8 cellular contexts compared by ENCODE assay signal in the genomic region with DNA sequence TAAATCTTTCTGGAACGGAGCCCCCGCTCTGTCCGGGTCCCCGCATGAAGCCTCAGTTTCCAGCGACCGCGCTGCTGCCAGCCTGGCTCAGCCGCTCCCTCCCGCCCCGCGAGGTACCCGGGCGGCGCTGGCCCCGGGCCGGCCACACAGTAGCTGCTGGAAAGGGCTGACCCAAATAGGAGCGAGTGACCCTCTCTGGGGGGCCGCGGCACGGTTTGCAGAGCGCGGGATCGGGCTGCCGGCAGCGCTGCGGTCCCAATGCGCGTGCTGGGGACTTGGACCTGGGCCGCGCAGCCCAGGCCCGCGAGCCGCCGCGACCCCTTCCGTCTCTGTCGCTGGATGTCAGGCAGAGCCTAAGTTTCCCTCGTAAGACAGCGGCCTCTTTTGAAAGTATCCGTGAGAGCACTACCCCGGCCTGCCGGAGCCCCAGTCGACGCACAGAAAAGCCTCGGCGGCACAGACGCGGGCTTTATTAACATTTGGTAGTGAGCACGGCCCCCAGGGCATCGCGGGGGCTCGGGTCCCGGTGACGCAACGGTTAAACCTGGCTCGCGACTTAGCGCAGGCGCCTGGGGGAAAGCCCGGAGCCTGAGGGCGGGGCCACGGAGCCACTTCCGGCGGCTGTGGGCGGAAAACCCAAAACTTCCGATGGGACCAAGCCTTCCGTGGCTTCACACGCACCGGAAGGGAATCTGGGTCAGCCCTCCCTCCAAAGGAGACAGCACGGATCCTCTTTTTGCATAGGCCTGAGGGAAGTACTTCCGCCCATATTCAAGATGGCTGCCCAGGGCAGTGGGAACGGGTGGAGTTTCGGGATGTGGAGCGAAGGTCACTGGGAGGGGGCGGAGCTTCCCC. TPM values are rescaled to one million over a fixed set of nuclear protein-coding genes. Genes with fewer than 3 reads are reported as not detected.
DNase-seq lines count a peak whose midpoint lies in the region; ATAC-seq, FAIRE-seq and TF ChIP-seq lines count a peak whose summit lies in the region.

No MANE protein-coding gene starts in this region.

- FAIRE-seq in urothelium cell line (lab: Jason Lieb, UNC), result no peak

- WGBS in psoas muscle, 3 donors, result 0 to 1% (median 1%) methylated on average over 73 to 75 of the region's 75 CpGs

- H3K27me3 ChIP-seq in right atrium auricular region, result no peaks in the 10 kb centered on the region
- no peaks in the 10 kb centered on the region for H3K27me3 ChIP-seq in psoas muscle (ENCODE audit: insufficient read depth in 3 of 3, low read length in 2 of 3)

- no peaks in the 10 kb centered on the region for H3K27me3 Mint-ChIP-seq in T-helper 17 cell

- H3K27ac ChIP-seq in angular gyrus (ENCODE audit: low read depth, low read length) (peak overlapping the region; percentile 99), right atrium auricular region (peak overlapping the region; percentile 93 to 98), psoas muscle (peak overlapping the region; percentile 93)

- peak in 1 of 2 donors; percentile 55 for TF ChIP-seq CTCF in right atrium auricular region (IDR thresholded peaks at IDR 0.05)
- TF ChIP-seq CTCF in psoas muscle (IDR thresholded peaks at IDR 0.05), result peak; percentile 19

- H3K4me3 ChIP-seq in right atrium auricular region (peak overlapping the region; percentile 62 to 72), psoas muscle (peak overlapping the region; percentile 83)

- H3K4me3 Mint-ChIP-seq in T-helper 17 cell, result peak overlapping the region; percentile 96

- peak; percentile 47 for ATAC-seq in GM18499 (IDR thresholded peaks at IDR 0.05; ENCODE audit: insufficient read depth, unreplicated experiment)
- peak; percentile 67 for ATAC-seq in HG02938 (IDR thresholded peaks at IDR 0.05; ENCODE audit: unreplicated experiment)
- peak; percentile 77 for ATAC-seq in T-helper 17 cell
- peak; percentile 84 to 88 (median 86) for ATAC-seq in psoas muscle

- H3K9me3 ChIP-seq in T-helper 17 cell (ENCODE audit: control insufficient read depth, low read length, poor library complexity, severe bottlenecking) (no peaks in the 10 kb centered on the region), right atrium auricular region (no peaks in the 10 kb centered on the region), psoas muscle (no peaks in the 10 kb centered on the region)

- peaks cover 9% of the 10 kb centered on the region for H3K36me3 ChIP-seq in right atrium auricular region
- peaks cover 3 to 18% of the 10 kb centered on the region in 2 donors for H3K36me3 ChIP-seq in psoas muscle (ENCODE audit: insufficient read depth in 1 of 2, low read depth in 1 of 2)

- DNase-seq in NCI-H1694 treated with DMSO at 0.1 percent for 48 hours (lab: John Stamatoyannopoulos, UW) (peak; percentile 98), T-helper 17 cell (peak; percentile 94 to 97 (median 94)), right atrium auricular region (ENCODE audit: low spot score) (peak; percentile 99), psoas muscle (peak; percentile 98 to 99), urothelium cell line (ENCODE audit: low spot score) (peak; percentile 92)

- peak overlapping the region; percentile 99 for H3K27ac Mint-ChIP-seq in T-helper 17 cell

- H3K4me1 ChIP-seq in right atrium auricular region, result peaks cover 0 to 45% of the 10 kb centered on the region in 2 donors
- H3K4me1 ChIP-seq in psoas muscle, result peaks cover 20% of the 10 kb centered on the region

- peaks cover 4% of the 10 kb centered on the region for H3K36me3 Mint-ChIP-seq in T-helper 17 cell (ENCODE audit: low read depth)

- peaks cover 19% of the 10 kb centered on the region for H3K4me1 Mint-ChIP-seq in T-helper 17 cell

- intact Hi-C loops in psoas muscle (cut with DNase I), result loop anchor here (2.0 to 5.0 kb wide), 4 partner anchors 15 to 67 kb away; a partner anchor contains a TSS

RNA-seq across cellular contexts. Expression of a gene that starts 14.9 kb away (rescaled TPM):
- total RNA-seq in T-helper 17 cell (10 to 100 TPM; 46.3 to 47.0 TPM), right atrium auricular region (100 to 1,000 TPM; 120 to 122 TPM), psoas muscle (10 to 100 TPM; 29.8 to 32.6 (median 30.4) TPM)
- 100 to 1,000 TPM in 1 of 3 donors, 10 to 100 TPM in 2; 27.7 to 135 (median 69.1) TPM for polyA plus RNA-seq in psoas muscle

RNA-seq across cellular contexts. Expression of a gene that starts 16.0 kb away (rescaled TPM):
- total RNA-seq in T-helper 17 cell (10 to 100 TPM; 46.5 to 57.9 TPM), right atrium auricular region (10 to 100 TPM; 22.1 to 23.5 TPM), psoas muscle (10 to 100 TPM; 13.8 to 20.7 (median 17.6) TPM)
- polyA plus RNA-seq in psoas muscle, result 10 to 100 TPM; 14.2 to 49.9 (median 17.7) TPM

RNA-seq across cellular contexts. Expression of a gene that starts 18.3 kb away (rescaled TPM):
- total RNA-seq in T-helper 17 cell, result 1 to 10 TPM; 5.9 TPM
- 10 to 100 TPM in 1 of 2 donors, 1 to 10 TPM in 1; 7.5 to 15.5 TPM for total RNA-seq in right atrium auricular region
- total RNA-seq in psoas muscle, result 10 to 100 TPM in 1 of 4 donors, 1 to 10 TPM in 3; 5.9 to 10.4 (median 8.2) TPM
- 1 to 10 TPM; 3.8 to 4.7 (median 4.6) TPM for polyA plus RNA-seq in psoas muscle

RNA-seq across cellular contexts. Expression of a gene that starts 21.5 kb away (rescaled TPM):
- total RNA-seq in T-helper 17 cell (under 1 TPM in 1 of 2 donors, not detected in 1; 0.50 TPM), right atrium auricular region (not detected), psoas muscle (not detected)
- not detected for polyA plus RNA-seq in psoas muscle

RNA-seq across cellular contexts. Expression of a gene that starts 22.9 kb away (rescaled TPM):
- total RNA-seq in T-helper 17 cell, result 10 to 100 TPM; 38.7 to 48.2 TPM
- 10 to 100 TPM; 76.4 to 99.2 TPM for total RNA-seq in right atrium auricular region
- total RNA-seq in psoas muscle, result 100 to 1,000 TPM; 129 to 395 (median 209) TPM
- 100 to 1,000 TPM; 206 to 522 (median 236) TPM for polyA plus RNA-seq in psoas muscle

Comparison
In these comparisons a context has a peak if more than half of its experiments do, and no peak if none do; other contexts are left out.
1. Peak in every context shown above with its lines: DNase-seq, ATAC-seq, H3K4me3 ChIP-seq and H3K27ac ChIP-seq.